In the genomic region with DNA sequence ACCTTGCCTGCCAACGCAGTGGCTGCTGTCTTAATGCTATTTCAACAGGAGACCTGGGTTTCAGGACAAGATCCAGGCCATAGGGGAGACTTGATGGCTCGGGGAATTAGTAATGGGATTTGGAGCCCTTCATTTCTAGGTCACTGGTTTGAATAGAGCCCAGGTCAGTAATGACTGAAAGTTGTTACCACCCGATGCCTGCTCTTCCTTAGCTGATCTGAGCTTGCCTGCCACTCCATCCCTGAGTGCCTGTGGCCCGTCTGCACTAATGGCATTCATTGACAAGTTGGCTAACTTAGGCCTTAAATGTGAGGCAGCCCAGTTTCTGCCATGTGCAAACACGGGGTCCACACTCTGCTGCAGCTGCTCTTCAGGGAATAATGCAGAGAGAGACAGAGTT, we compare ENCODE assay signal across 13 cellular contexts.
DNase-seq lines count a peak whose midpoint lies in the region; ATAC-seq and TF ChIP-seq lines count a peak whose summit lies in the region.
"Had no signal": no experiment of that assay in that cellular context is flagged by ENCODE, and none has a peak within 500 bp of the region (broad histone marks: within the 10 kb centered on the region; RNA-seq: fewer than 3 reads in every experiment).

No MANE protein-coding gene starts in this region.

- peaks cover 22% of the 10 kb centered on the region for H3K4me1 ChIP-seq in GM23248 (ENCODE audit: insufficient read depth)
- H3K4me1 ChIP-seq in gastroesophageal sphincter, result peaks cover 3 to 46% (median 6%) of the 10 kb centered on the region in 3 donors
- peaks cover 33% of the 10 kb centered on the region for H3K4me1 ChIP-seq in skeletal muscle satellite cell (ENCODE audit: control insufficient read depth, insufficient read depth, low read length)
- H3K4me1 ChIP-seq: colonic mucosa had no signal

- H4K20me1 ChIP-seq in GM23248 (ENCODE audit: insufficient read depth), result no peaks in the 10 kb centered on the region

- H3K9me3 ChIP-seq in GM23248 (ENCODE audit: low read depth) (no peaks in the 10 kb centered on the region), SK-N-MC (ENCODE audit: low read depth, low read length) (no peaks in the 10 kb centered on the region), gastroesophageal sphincter (no peaks in the 10 kb centered on the region), skeletal muscle satellite cell (replicated peaks; ENCODE audit: low read length) (no peaks in the 10 kb centered on the region)
- H3K9me3 ChIP-seq: colonic mucosa, prostate gland had no signal

- 56 to 60% methylated on average over 5 of the region's 5 CpGs for WGBS in GM23248 (ENCODE audit: low coverage in 1 of 2, low lambda C conversion rate in 2 of 2, missing lambda C conversion rate in 2 of 2), 2 experiments
- WGBS in gastroesophageal sphincter (ENCODE audit: low coverage in 1 of 2), 2 donors, result 68% methylated on average over 5 of the region's 5 CpGs; no CpG with 5 or more reads in 1 of the 2 donors

- no peak for TF ChIP-seq EP300 in gastroesophageal sphincter (IDR thresholded peaks at IDR 0.05)

- H3K4me2 ChIP-seq in GM23248 (ENCODE audit: unreplicated experiment) (no peak overlapping the region), skeletal muscle satellite cell (ENCODE audit: low read length) (peak overlapping the region; percentile 72)
- H3K4me2 ChIP-seq: KMS-11 had no signal

- H3K36me3 ChIP-seq in GM23248 (ENCODE audit: low read depth) (no peaks in the 10 kb centered on the region), SK-N-MC (ENCODE audit: insufficient read depth, low read length) (no peaks in the 10 kb centered on the region), gastroesophageal sphincter (no peaks in the 10 kb centered on the region), skeletal muscle satellite cell (ENCODE audit: insufficient read depth, low read length) (no peaks in the 10 kb centered on the region)
- H3K36me3 ChIP-seq: colonic mucosa, prostate gland had no signal

- no peak overlapping the region for H3K27ac ChIP-seq in GM23248
- H3K27ac ChIP-seq in SK-N-MC, result peak overlapping the region; percentile 90
- H3K27ac ChIP-seq in gastroesophageal sphincter, result peak overlapping the region in 3 of 4 donors; percentile 24 to 35 (median 26)
- H3K27ac ChIP-seq: colonic mucosa, KMS-11, prostate gland had no signal

- TF ChIP-seq POLR2A in gastroesophageal sphincter (IDR thresholded peaks at IDR 0.05), result no peak

- no peak for TF ChIP-seq CTCF in gastroesophageal sphincter (IDR thresholded peaks at IDR 0.05)

- H3K9ac ChIP-seq in GM23248 (no peak overlapping the region), SK-N-MC (ENCODE audit: insufficient read length) (peak overlapping the region; percentile 66), skeletal muscle satellite cell (ENCODE audit: low read depth, low read length) (peak overlapping the region; percentile 53)
- H3K9ac ChIP-seq: KMS-11 had no signal

- peak overlapping the region; percentile 71; the same call in 1 of the 2 replicates for H2AFZ ChIP-seq in GM23248

- peaks cover 16% of the 10 kb centered on the region for H3F3A ChIP-seq in GM23248 (ENCODE audit: insufficient read depth)

- in situ Hi-C loops in GM23248 (cut with MboI), result loop anchor here (10.0 kb wide), 1 partner anchor 1228 kb away; a partner anchor contains a TSS

- no peak for DNase-seq in GM23248
- no peak for DNase-seq in SK-N-MC (ENCODE audit: low read depth, low spot score)
- no peak for DNase-seq in dedifferentiated amniotic fluid mesenchymal stem cell (ENCODE audit: extremely low spot score)
- DNase-seq in NCI-H2227 (lab: John Stamatoyannopoulos, UW; ENCODE audit: unreplicated experiment), result no peak
- DNase-seq in HuH-7 (ENCODE audit: low spot score), result no peak
- DNase-seq: colonic mucosa, T-cell had no signal

- no peaks in the 10 kb centered on the region for H3K27me3 ChIP-seq in GM23248 (replicated peaks; ENCODE audit: insufficient read depth)
- no peaks in the 10 kb centered on the region for H3K27me3 ChIP-seq in gastroesophageal sphincter
- H3K27me3 ChIP-seq in skeletal muscle satellite cell (ENCODE audit: control insufficient read depth, insufficient read depth, low read length), result no peaks in the 10 kb centered on the region
- H3K27me3 ChIP-seq: colonic mucosa had no signal

- H3K4me3 ChIP-seq in GM23248 (no peak overlapping the region), SK-N-MC (no peak overlapping the region), gastroesophageal sphincter (no peak overlapping the region), skeletal muscle satellite cell (ENCODE audit: low read length) (no peak overlapping the region)
- H3K4me3 ChIP-seq: colonic mucosa, prostate gland had no signal

- no peak for ATAC-seq in gastroesophageal sphincter
- no peak for ATAC-seq in HG03159 (IDR thresholded peaks at IDR 0.05; ENCODE audit: unreplicated experiment)
- ATAC-seq: Panc1, T-cell had no signal

- H3K9me2 ChIP-seq in GM23248 (ENCODE audit: insufficient read depth), result no peaks in the 10 kb centered on the region

- H3K79me2 ChIP-seq in GM23248 (ENCODE audit: insufficient read depth), result no peaks in the 10 kb centered on the region
